Comparison of ENCODE assay signal across 1 cellular context in the genomic region with DNA sequence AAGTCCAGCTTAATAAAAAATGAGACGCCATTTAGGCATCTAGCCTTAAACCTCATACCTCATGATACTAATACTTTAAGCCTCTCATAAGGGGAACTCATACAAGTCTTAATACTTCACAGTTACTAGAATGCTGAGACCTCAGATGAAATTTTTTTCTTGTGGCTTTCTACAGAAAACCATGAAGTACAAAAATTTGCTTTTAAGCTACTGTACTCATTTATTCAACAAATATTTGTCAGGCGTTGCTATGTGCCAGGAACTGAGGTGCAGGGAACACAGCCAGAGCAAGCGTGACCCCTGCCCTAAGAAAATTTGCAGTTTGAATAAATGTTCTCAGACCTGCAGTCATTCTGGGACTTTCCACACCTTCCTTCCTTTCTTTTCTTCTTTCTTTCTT.
TF ChIP-seq lines count a peak whose summit lies in the region.

No MANE protein-coding gene starts in this region.

TF ChIP-seq in GM23338, 12 proteins besides CTCF, POLR2A, EP300 and RAD21 (continued from another document):
- TF ChIP-seq REST (IDR thresholded peaks at IDR 0.05; ENCODE audit: unreplicated experiment), result no peak
- no peak for TF ChIP-seq ZNF114 (CRISPR knock-in tag; IDR thresholded peaks at IDR 0.05)
- no peak for TF ChIP-seq ZNF331 (CRISPR knock-in tag; IDR thresholded peaks at IDR 0.05; ENCODE audit: low read depth)
- TF ChIP-seq STAT1 (IDR thresholded peaks at IDR 0.05; ENCODE audit: unreplicated experiment), result no peak
